ENCODE assay signal across 8 cellular contexts in genomic region chr11:1382831-1383607, GRCh38. TPM values are rescaled to one million over a fixed set of nuclear protein-coding genes. Genes with fewer than 3 reads are reported as not detected.
A peak's percentile ranks its signal among the peaks of the same experiment; 100 is the strongest.
DNase-seq lines count a peak whose midpoint lies in the region; ATAC-seq lines count a peak whose summit lies in the region.

No MANE protein-coding gene starts in this region.

- CTCF ChIA-PET in activated naive CD4-positive, alpha-beta T cell treated with anti-CD3 and anti-CD28 coated beads for 36 hours (lab: Charles Lee): interaction anchor here (0.6 kb wide), 1 partner anchor 16 kb away, joined by 3 read pairs; no protein-coding TSS in a partner anchor

- H3K36me3 ChIP-seq in HUES6 (ENCODE audit: control insufficient read depth, insufficient read depth, low read length) (no peaks in the 10 kb centered on the region), SJCRH30 (no peaks in the 10 kb centered on the region)

- H3K4me1 ChIP-seq in HUES6 (ENCODE audit: control insufficient read depth, insufficient read depth, low read length) (peaks cover 7% of the 10 kb centered on the region), SJCRH30 (no peaks in the 10 kb centered on the region)

- peaks cover 5% of the 10 kb centered on the region for H3K9me3 Mint-ChIP-seq in activated naive CD4-positive, alpha-beta T cell treated with anti-CD3 and anti-CD28 coated beads for 36 hours

- H3K9ac ChIP-seq in HUES6 (ENCODE audit: low read length): peak overlapping the region; percentile 33

- H3K27me3 ChIP-seq in HUES6 (ENCODE audit: control insufficient read depth, insufficient read depth, low read length): peaks cover 17% of the 10 kb centered on the region
- H3K27me3 ChIP-seq in SJCRH30: no peaks in the 10 kb centered on the region

- peak; percentile 85 for ATAC-seq in GM19438 (IDR thresholded peaks at IDR 0.05; ENCODE audit: low read depth, unreplicated experiment)

- H3K4me3 ChIP-seq in HUES6 (ENCODE audit: low read depth, low read length) (peak overlapping the region; percentile 85), SJCRH30 (peak overlapping the region; percentile 58)

- intact Hi-C loops in activated naive CD4-positive, alpha-beta T cell treated with anti-CD3 and anti-CD28 coated beads for 36 hours (cut with micrococcal nuclease): loop anchor here (1.0 to 10.0 kb wide), 4 partner anchors 46 to 688 kb away; partner anchors contain the start of genes DEAF1, TMEM80 and TOLLIP

- peak overlapping the region; percentile 74 for H3K27ac Mint-ChIP-seq in activated naive CD4-positive, alpha-beta T cell treated with anti-CD3 and anti-CD28 coated beads for 36 hours

- peak; percentile 12 to 30 for DNase-seq in AML-193 (lab: John Stamatoyannopoulos, UW)
- peak; percentile 67 to 73 for DNase-seq in SJCRH30
- DNase-seq in activated naive CD4-positive, alpha-beta T cell treated with anti-CD3 and anti-CD28 coated beads for 36 hours: peak; percentile 82
- peak; percentile 62 for DNase-seq in glomerular visceral epithelial cell (ENCODE audit: extremely low spot score)
- DNase-seq in occipital lobe (lab: John Stamatoyannopoulos, UW): peak; percentile 63
- peak in 46 of 49 donors; percentile 26 to 91 (median 65) for DNase-seq in substantia nigra (lab: John Stamatoyannopoulos, UW)

- H3K36me3 Mint-ChIP-seq in activated naive CD4-positive, alpha-beta T cell treated with anti-CD3 and anti-CD28 coated beads for 36 hours (ENCODE audit: low read depth): no peaks in the 10 kb centered on the region

- H3K9me3 ChIP-seq in HUES6 (ENCODE audit: control insufficient read depth, insufficient read depth, low read depth, low read length): no peaks in the 10 kb centered on the region
- H3K9me3 ChIP-seq in SJCRH30 (replicated peaks): no peaks in the 10 kb centered on the region

- H3K4me3 Mint-ChIP-seq in activated naive CD4-positive, alpha-beta T cell treated with anti-CD3 and anti-CD28 coated beads for 36 hours: peak overlapping the region; percentile 74

- no peaks in the 10 kb centered on the region for H3K27me3 Mint-ChIP-seq in activated naive CD4-positive, alpha-beta T cell treated with anti-CD3 and anti-CD28 coated beads for 36 hours (ENCODE audit: low read depth)

- H3K4me1 Mint-ChIP-seq in activated naive CD4-positive, alpha-beta T cell treated with anti-CD3 and anti-CD28 coated beads for 36 hours (ENCODE audit: low read depth): peaks cover 12% of the 10 kb centered on the region

- H3K27ac ChIP-seq in HUES6 (ENCODE audit: low read depth, low read length) (no peak overlapping the region), SJCRH30 (no peak overlapping the region), substantia nigra (ENCODE audit: low read depth, low read length, poor library complexity, severe bottlenecking) (peak overlapping the region; percentile 30)

RNA-seq across cellular contexts. Expression of gene BRSK2, which starts 6.7 kb away (rescaled TPM):
- total RNA-seq in SJCRH30 (2014; rRNA removed; shearing (Covaris generic)): not detected in 2 replicates
- total RNA-seq in activated naive CD4-positive, alpha-beta T cell treated with anti-CD3 and anti-CD28 coated beads for 36 hours: under 1 TPM; 0.17 to 0.44 TPM
- total RNA-seq in occipital lobe: 32.8 TPM

Comparison
In these comparisons a context has a peak if more than half of its experiments do, and no peak if none do; other contexts are left out.
1. DNase-seq: peak in every context shown above with its lines; median percentile 82 in activated naive CD4-positive, alpha-beta T cell treated with anti-CD3 and anti-CD28 coated beads for 36 hours; 70 in SJCRH30; 65 in substantia nigra; 63 in occipital lobe; 62 in glomerular visceral epithelial cell; 21 in AML-193.
2. RNA of gene BRSK2, which starts 6.7 kb away (total RNA-seq): 32.8 TPM in occipital lobe (single experiment); 0.17 to 0.44 TPM in activated naive CD4-positive, alpha-beta T cell treated with anti-CD3 and anti-CD28 coated beads for 36 hours and not detected in SJCRH30; every median in the first group is over 10 times any median in the second.